1 cellular context compared by ENCODE assay signal in the genomic region with DNA sequence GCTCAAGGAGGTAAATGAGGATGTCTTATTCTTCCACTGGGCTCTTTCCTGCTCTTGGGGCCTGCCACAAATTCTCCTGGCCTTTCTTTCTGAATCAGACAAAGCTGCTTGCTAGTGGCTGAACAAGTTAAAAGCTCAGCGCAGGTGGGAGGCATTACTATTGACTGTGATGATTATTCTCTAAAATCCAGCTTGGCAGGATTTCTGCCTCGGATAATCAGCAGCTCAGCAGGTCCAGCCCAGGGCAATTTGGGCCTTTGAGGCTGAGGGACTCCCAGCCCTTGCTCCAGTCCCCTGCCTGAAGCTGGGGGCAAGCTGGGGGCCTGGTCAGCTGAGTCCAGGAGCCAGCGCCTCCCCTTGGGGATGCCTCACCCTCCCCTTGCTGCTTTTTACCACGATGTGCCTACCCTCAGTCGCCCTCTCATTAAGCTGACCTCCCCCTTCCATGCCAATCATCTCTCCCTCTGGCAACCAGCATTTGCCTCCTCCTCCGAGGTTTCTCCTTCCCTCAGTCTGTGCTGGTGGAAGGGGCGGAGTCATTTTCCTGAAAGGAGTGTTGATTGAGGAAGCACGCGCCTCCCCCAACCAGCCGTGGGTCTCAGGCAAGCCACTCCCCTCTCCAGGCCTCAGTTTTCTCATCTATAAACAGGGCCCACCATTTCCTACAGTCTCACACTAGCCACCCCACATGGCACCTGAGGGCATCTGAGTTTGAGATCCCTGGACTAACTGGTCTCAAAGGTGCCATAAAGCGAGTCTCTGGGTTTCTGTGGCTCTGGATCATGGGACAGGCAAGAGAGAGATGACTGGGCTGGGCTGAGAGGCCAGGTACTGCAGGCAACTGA.
TF ChIP-seq lines count a peak whose summit lies in the region.

No MANE protein-coding gene starts in this region.

TF ChIP-seq in GM23338, 12 proteins besides CTCF, POLR2A, EP300 and RAD21 (continued from another document):
- TF ChIP-seq, protein P1, sequence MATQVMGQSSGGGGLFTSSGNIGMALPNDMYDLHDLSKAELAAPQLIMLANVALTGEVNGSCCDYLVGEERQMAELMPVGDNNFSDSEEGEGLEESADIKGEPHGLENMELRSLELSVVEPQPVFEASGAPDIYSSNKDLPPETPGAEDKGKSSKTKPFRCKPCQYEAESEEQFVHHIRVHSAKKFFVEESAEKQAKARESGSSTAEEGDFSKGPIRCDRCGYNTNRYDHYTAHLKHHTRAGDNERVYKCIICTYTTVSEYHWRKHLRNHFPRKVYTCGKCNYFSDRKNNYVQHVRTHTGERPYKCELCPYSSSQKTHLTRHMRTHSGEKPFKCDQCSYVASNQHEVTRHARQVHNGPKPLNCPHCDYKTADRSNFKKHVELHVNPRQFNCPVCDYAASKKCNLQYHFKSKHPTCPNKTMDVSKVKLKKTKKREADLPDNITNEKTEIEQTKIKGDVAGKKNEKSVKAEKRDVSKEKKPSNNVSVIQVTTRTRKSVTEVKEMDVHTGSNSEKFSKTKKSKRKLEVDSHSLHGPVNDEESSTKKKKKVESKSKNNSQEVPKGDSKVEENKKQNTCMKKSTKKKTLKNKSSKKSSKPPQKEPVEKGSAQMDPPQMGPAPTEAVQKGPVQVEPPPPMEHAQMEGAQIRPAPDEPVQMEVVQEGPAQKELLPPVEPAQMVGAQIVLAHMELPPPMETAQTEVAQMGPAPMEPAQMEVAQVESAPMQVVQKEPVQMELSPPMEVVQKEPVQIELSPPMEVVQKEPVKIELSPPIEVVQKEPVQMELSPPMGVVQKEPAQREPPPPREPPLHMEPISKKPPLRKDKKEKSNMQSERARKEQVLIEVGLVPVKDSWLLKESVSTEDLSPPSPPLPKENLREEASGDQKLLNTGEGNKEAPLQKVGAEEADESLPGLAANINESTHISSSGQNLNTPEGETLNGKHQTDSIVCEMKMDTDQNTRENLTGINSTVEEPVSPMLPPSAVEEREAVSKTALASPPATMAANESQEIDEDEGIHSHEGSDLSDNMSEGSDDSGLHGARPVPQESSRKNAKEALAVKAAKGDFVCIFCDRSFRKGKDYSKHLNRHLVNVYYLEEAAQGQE (IDR thresholded peaks at IDR 0.05; ENCODE audit: unreplicated experiment): no peak
- no peak for TF ChIP-seq ZNF114 (CRISPR knock-in tag; IDR thresholded peaks at IDR 0.05)
- TF ChIP-seq, protein P2, sequence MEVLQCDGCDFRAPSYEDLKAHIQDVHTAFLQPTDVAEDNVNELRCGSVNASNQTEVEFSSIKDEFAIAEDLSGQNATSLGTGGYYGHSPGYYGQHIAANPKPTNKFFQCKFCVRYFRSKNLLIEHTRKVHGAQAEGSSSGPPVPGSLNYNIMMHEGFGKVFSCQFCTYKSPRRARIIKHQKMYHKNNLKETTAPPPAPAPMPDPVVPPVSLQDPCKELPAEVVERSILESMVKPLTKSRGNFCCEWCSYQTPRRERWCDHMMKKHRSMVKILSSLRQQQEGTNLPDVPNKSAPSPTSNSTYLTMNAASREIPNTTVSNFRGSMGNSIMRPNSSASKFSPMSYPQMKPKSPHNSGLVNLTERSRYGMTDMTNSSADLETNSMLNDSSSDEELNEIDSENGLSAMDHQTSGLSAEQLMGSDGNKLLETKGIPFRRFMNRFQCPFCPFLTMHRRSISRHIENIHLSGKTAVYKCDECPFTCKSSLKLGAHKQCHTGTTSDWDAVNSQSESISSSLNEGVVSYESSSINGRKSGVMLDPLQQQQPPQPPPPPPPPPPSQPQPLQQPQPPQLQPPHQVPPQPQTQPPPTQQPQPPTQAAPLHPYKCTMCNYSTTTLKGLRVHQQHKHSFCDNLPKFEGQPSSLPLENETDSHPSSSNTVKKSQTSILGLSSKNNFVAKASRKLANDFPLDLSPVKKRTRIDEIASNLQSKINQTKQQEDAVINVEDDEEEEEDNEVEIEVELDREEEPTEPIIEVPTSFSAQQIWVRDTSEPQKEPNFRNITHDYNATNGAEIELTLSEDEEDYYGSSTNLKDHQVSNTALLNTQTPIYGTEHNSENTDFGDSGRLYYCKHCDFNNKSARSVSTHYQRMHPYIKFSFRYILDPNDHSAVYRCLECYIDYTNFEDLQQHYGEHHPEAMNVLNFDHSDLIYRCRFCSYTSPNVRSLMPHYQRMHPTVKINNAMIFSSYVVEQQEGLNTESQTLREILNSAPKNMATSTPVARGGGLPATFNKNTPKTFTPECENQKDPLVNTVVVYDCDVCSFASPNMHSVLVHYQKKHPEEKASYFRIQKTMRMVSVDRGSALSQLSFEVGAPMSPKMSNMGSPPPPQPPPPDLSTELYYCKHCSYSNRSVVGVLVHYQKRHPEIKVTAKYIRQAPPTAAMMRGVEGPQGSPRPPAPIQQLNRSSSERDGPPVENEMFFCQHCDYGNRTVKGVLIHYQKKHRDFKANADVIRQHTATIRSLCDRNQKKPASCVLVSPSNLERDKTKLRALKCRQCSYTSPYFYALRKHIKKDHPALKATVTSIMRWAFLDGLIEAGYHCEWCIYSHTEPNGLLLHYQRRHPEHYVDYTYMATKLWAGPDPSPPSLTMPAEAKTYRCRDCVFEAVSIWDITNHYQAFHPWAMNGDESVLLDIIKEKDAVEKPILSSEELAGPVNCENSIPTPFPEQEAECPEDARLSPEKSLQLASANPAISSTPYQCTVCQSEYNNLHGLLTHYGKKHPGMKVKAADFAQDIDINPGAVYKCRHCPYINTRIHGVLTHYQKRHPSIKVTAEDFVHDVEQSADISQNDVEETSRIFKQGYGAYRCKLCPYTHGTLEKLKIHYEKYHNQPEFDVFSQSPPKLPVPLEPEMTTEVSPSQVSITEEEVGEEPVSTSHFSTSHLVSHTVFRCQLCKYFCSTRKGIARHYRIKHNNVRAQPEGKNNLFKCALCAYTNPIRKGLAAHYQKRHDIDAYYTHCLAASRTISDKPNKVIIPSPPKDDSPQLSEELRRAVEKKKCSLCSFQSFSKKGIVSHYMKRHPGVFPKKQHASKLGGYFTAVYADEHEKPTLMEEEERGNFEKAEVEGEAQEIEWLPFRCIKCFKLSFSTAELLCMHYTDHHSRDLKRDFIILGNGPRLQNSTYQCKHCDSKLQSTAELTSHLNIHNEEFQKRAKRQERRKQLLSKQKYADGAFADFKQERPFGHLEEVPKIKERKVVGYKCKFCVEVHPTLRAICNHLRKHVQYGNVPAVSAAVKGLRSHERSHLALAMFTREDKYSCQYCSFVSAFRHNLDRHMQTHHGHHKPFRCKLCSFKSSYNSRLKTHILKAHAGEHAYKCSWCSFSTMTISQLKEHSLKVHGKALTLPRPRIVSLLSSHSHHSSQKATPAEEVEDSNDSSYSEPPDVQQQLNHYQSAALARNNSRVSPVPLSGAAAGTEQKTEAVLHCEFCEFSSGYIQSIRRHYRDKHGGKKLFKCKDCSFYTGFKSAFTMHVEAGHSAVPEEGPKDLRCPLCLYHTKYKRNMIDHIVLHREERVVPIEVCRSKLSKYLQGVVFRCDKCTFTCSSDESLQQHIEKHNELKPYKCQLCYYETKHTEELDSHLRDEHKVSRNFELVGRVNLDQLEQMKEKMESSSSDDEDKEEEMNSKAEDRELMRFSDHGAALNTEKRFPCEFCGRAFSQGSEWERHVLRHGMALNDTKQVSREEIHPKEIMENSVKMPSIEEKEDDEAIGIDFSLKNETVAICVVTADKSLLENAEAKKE (CRISPR knock-in tag; IDR thresholded peaks at IDR 0.05): no peak
- TF ChIP-seq JUNB (IDR thresholded peaks at IDR 0.05; ENCODE audit: unreplicated experiment): no peak
- no peak for TF ChIP-seq POLR2AphosphoS5 (IDR thresholded peaks at IDR 0.05; ENCODE audit: low read depth)
- TF ChIP-seq NANOG (IDR thresholded peaks at IDR 0.05; ENCODE audit: borderline replicate concordance): no peak
- TF ChIP-seq ZNF331 (CRISPR knock-in tag; IDR thresholded peaks at IDR 0.05; ENCODE audit: low read depth): no peak
